Comparison of ENCODE assay signal across 28 cellular contexts in genomic region chr1:230314142-230314470, GRCh38.
"Had no signal": no experiment of that assay in that cellular context is flagged by ENCODE, and none has a peak within 500 bp of the region (broad histone marks: within the 10 kb centered on the region; RNA-seq: fewer than 3 reads in every experiment).

No MANE protein-coding gene starts in this region.

- H3K9me3 Mint-ChIP-seq: mesothelial cell of epicardium; naive thymus-derived CD4-positive, alpha-beta T cell; nephron progenitor cell; neural progenitor cell; stimulated activated effector memory CD8-positive, alpha-beta T cell treated with anti-CD3 and anti-CD28 coated beads, Interleukin-12 subunit alpha, Interleukin-12 subunit beta, amount 100 ng/mL, for 72 hours; stimulated activated naive CD8-positive, alpha-beta T cell treated with anti-CD3 and anti-CD28 coated beads, Interleukin-15, Interleukin-2, amounts not matched to agents 100 ng/mL and 50 ng/mL, for 24 hours had no signal

- H3K4me3 Mint-ChIP-seq: mesothelial cell of epicardium; naive thymus-derived CD4-positive, alpha-beta T cell; nephron progenitor cell; neural progenitor cell; stimulated activated effector memory CD8-positive, alpha-beta T cell treated with anti-CD3 and anti-CD28 coated beads, Interleukin-12 subunit alpha, Interleukin-12 subunit beta, amount 100 ng/mL, for 72 hours; stimulated activated naive CD8-positive, alpha-beta T cell treated with anti-CD3 and anti-CD28 coated beads, Interleukin-15, Interleukin-2, amounts not matched to agents 100 ng/mL and 50 ng/mL, for 24 hours had no signal

- H3K27me3 ChIP-seq: neural progenitor cell, neutrophil, ovary, spleen, testis, thyroid gland, transverse colon, upper lobe of left lung, vagina had no signal

- H3K27ac ChIP-seq: left ventricle myocardium inferior, neural progenitor cell, neutrophil, ovary, prostate gland, spleen, testis, transverse colon, upper lobe of left lung, vagina had no signal

- DNase-seq: hippocampal formation; kidney glomerular epithelial cell; left ventricle myocardium inferior; mesendoderm; mucosa of descending colon; naive thymus-derived CD4-positive, alpha-beta T cell; nephron progenitor cell; occipital lobe; ovary; retina; right cardiac atrium; small intestine; spleen; stimulated activated CD4-positive, alpha-beta T cell treated with anti-CD3 and anti-CD28 coated beads, Interleukin-4, amount 100 ng/mL, for 24 hours; stimulated activated naive CD4-positive, alpha-beta T cell; testis; transverse colon; upper lobe of left lung had no signal

- H3K4me3 ChIP-seq: left ventricle myocardium inferior, lung, mucosa of descending colon, neural progenitor cell, ovary, prostate gland, spleen, testis, thyroid gland, transverse colon, upper lobe of left lung, vagina had no signal

- H3K9me3 ChIP-seq: left ventricle myocardium inferior, mucosa of descending colon, neutrophil, ovary, prostate gland, spleen, testis, thyroid gland, transverse colon, upper lobe of left lung, vagina had no signal

- H3K36me3 ChIP-seq: left ventricle myocardium inferior, neural progenitor cell, neutrophil, ovary, prostate gland, spleen, thyroid gland, transverse colon, upper lobe of left lung, vagina had no signal

- H3K4me1 ChIP-seq: neural progenitor cell, prostate gland, testis, vagina had no signal

- H3K4me1 Mint-ChIP-seq: nephron progenitor cell had no signal

- H3K27ac Mint-ChIP-seq: mesothelial cell of epicardium; nephron progenitor cell; neural progenitor cell; stimulated activated effector memory CD8-positive, alpha-beta T cell treated with anti-CD3 and anti-CD28 coated beads, Interleukin-12 subunit alpha, Interleukin-12 subunit beta, amount 100 ng/mL, for 72 hours; stimulated activated naive CD8-positive, alpha-beta T cell treated with anti-CD3 and anti-CD28 coated beads, Interleukin-15, Interleukin-2, amounts not matched to agents 100 ng/mL and 50 ng/mL, for 24 hours had no signal

- ATAC-seq: mucosa of descending colon; naive thymus-derived CD4-positive, alpha-beta T cell; right cardiac atrium; sciatic nerve; stimulated activated effector memory CD8-positive, alpha-beta T cell treated with anti-CD3 and anti-CD28 coated beads, Interleukin-12 subunit alpha, Interleukin-12 subunit beta, amount 100 ng/mL, for 72 hours had no signal

- H3K36me3 Mint-ChIP-seq: mesothelial cell of epicardium; naive thymus-derived CD4-positive, alpha-beta T cell; neural progenitor cell; stimulated activated effector memory CD8-positive, alpha-beta T cell treated with anti-CD3 and anti-CD28 coated beads, Interleukin-12 subunit alpha, Interleukin-12 subunit beta, amount 100 ng/mL, for 72 hours had no signal
